Comparison of ENCODE assay signal across 10 cellular contexts in the genomic region with DNA sequence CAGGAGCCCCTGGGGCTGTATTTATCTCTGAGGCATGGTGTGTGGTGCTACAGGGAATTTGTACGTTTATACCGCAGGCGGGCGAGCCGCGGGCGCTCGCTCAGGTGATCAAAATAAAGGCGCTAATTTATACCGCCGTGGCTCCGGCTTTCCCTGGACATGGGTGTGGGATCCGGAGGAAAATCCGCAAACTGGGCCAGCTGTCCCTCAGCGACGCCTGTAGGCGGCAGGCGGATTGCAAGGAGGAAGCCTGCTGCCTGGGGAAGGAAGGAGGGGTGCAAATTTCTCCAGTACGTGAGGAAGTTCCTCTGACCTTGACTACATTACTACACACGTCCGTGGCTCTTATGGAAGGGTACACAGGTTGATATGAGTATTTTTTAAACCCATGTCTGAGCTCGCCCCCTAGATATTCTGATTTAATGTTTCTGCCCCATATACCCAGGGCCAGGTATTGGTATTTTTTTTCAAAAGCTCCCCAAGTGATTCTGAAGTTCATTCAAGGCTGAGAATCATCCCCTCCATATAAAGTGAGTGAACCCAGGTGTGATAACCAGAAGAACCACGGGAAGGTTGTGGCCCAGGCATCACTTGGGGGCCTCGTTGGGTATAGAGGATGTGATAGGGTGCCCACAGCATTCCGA. TPM values are rescaled to one million over a fixed set of nuclear protein-coding genes. Genes with fewer than 3 reads are reported as not detected.
A peak's percentile ranks its signal among the peaks of the same experiment; 100 is the strongest.
DNase-seq lines count a peak whose midpoint lies in the region; TF ChIP-seq lines count a peak whose summit lies in the region.
"Had no signal": no experiment of that assay in that cellular context is flagged by ENCODE, and none has a peak within 500 bp of the region (broad histone marks: within the 10 kb centered on the region; RNA-seq: fewer than 3 reads in every experiment).

No MANE protein-coding gene starts in this region.

- H3K4me1 Mint-ChIP-seq in endodermal cell, result peaks cover 7% of the 10 kb centered on the region
- H3K4me1 Mint-ChIP-seq in osteocyte (ENCODE audit: unreplicated experiment), result peaks cover 8% of the 10 kb centered on the region

- H3K27ac Mint-ChIP-seq in endodermal cell (no peak overlapping the region), osteocyte (ENCODE audit: unreplicated experiment) (no peak overlapping the region)

- H3K9me3 Mint-ChIP-seq in endodermal cell (no peaks in the 10 kb centered on the region), osteocyte (ENCODE audit: unreplicated experiment) (no peaks in the 10 kb centered on the region)

- H3K27me3 ChIP-seq in endodermal cell (ENCODE audit: control insufficient read depth, insufficient read depth, low read length, poor library complexity, severe bottlenecking), result peaks cover 100% of the 10 kb centered on the region

- no peaks in the 10 kb centered on the region for H3K9me3 ChIP-seq in endodermal cell (ENCODE audit: control insufficient read depth, low read length)
- H3K9me3 ChIP-seq: ascending aorta, lower lobe of right lung had no signal

- H3K4me1 ChIP-seq in endodermal cell (ENCODE audit: control insufficient read depth, insufficient read depth, low read length), result no peaks in the 10 kb centered on the region
- H3K4me1 ChIP-seq: lower lobe of right lung had no signal

- H3K4me3 Mint-ChIP-seq in endodermal cell, result no peak overlapping the region
- no peak overlapping the region for H3K4me3 Mint-ChIP-seq in osteocyte (ENCODE audit: unreplicated experiment)

- H3K9ac ChIP-seq in endodermal cell (ENCODE audit: extremely low read depth, low read length, poor library complexity, severe bottlenecking), result no peak overlapping the region

- no peaks in the 10 kb centered on the region for H3K36me3 Mint-ChIP-seq in endodermal cell (ENCODE audit: low read depth)
- H3K36me3 Mint-ChIP-seq in osteocyte (ENCODE audit: unreplicated experiment), result no peaks in the 10 kb centered on the region

- H3K27me3 Mint-ChIP-seq in endodermal cell (ENCODE audit: insufficient read depth) (peaks cover 76% of the 10 kb centered on the region), osteocyte (ENCODE audit: unreplicated experiment) (peaks cover 63% of the 10 kb centered on the region)

- TF ChIP-seq CTCF in endodermal cell (conservative IDR thresholded peaks at IDR 0.05) (peak; percentile 75), osteocyte (IDR thresholded peaks at IDR 0.05) (peak; percentile 36)

- peak; percentile 66 for DNase-seq in GM03348 (ENCODE audit: low spot score)
- peak; percentile 31 for DNase-seq in NCI-H2196 (lab: John Stamatoyannopoulos, UW; ENCODE audit: unreplicated experiment)
- peak; percentile 86 for DNase-seq in endodermal cell
- DNase-seq in osteocyte (ENCODE audit: extremely low spot score, unreplicated experiment), result no peak
- no peak for DNase-seq in NCI-H1694 treated with DMSO at 0.1 percent for 48 hours (lab: John Stamatoyannopoulos, UW)
- DNase-seq in OCI-M1 (lab: John Stamatoyannopoulos, UW), result no peak
- DNase-seq in activated CD4-positive, alpha-beta T cell treated with anti-CD3 and anti-CD28 coated beads, Interleukin-2, amount 50 U/mL, for 1 hour, result no peak
- DNase-seq: lower lobe of right lung had no signal

- H3K27ac ChIP-seq in endodermal cell (ENCODE audit: low read depth, low read length), result no peak overlapping the region
- H3K27ac ChIP-seq: ascending aorta, lower lobe of right lung had no signal

- 16 to 25% methylated on average over 12 to 25 of the region's 25 CpGs for WGBS in endodermal cell (ENCODE audit: insufficient coverage in 1 of 2, insufficient read length in 1 of 2), 2 experiments

- H3K4me3 ChIP-seq in endodermal cell (ENCODE audit: low read length), result no peak overlapping the region
- H3K4me3 ChIP-seq: ascending aorta, lower lobe of right lung had no signal

- no peaks in the 10 kb centered on the region for H3K36me3 ChIP-seq in endodermal cell (ENCODE audit: control insufficient read depth, insufficient read depth, low read length)
- H3K36me3 ChIP-seq: ascending aorta, lower lobe of right lung had no signal

RNA-seq across cellular contexts. Expression of gene MYOD1, which starts 2.8 kb away (rescaled TPM):
- total RNA-seq in endodermal cell (not detected), osteocyte (not detected in 2 replicates)
- not detected for polyA plus RNA-seq in endodermal cell (2013, experiment 1 of 2)
- polyA plus RNA-seq in endodermal cell (2013, experiment 2 of 2), result not detected
- total RNA-seq: ascending aorta; lower lobe of right lung; T-helper 1 cell treated with Interleukin-12 subunit alpha and Interleukin-12 subunit beta and Interleukin-4 antibody, amounts not matched to agents 30 ng/mL and 1 ng/mL, for 36 hours had no signal

RNA-seq across cellular contexts. Expression of gene KCNC1, which starts 12.5 kb away (rescaled TPM):
- total RNA-seq in endodermal cell (not detected), osteocyte (not detected in 2 replicates)
- 1.3 TPM for polyA plus RNA-seq in endodermal cell (2013, experiment 1 of 2)
- polyA plus RNA-seq in endodermal cell (2013, experiment 2 of 2), result 1.3 TPM
- total RNA-seq: ascending aorta; lower lobe of right lung; T-helper 1 cell treated with Interleukin-12 subunit alpha and Interleukin-12 subunit beta and Interleukin-4 antibody, amounts not matched to agents 30 ng/mL and 1 ng/mL, for 36 hours had no signal

Comparison
In these comparisons a context has a peak if more than half of its experiments do, and no peak if none do; other contexts are left out.
1. DNase-seq: peak in GM03348 (single experiment), NCI-H2196 (single experiment) and endodermal cell (single experiment); none in osteocyte (single experiment), NCI-H1694 treated with DMSO at 0.1 percent for 48 hours (single experiment), OCI-M1 (single experiment) and activated CD4-positive, alpha-beta T cell treated with anti-CD3 and anti-CD28 coated beads, Interleukin-2, amount 50 U/mL, for 1 hour (single experiment).